In the genomic region with DNA sequence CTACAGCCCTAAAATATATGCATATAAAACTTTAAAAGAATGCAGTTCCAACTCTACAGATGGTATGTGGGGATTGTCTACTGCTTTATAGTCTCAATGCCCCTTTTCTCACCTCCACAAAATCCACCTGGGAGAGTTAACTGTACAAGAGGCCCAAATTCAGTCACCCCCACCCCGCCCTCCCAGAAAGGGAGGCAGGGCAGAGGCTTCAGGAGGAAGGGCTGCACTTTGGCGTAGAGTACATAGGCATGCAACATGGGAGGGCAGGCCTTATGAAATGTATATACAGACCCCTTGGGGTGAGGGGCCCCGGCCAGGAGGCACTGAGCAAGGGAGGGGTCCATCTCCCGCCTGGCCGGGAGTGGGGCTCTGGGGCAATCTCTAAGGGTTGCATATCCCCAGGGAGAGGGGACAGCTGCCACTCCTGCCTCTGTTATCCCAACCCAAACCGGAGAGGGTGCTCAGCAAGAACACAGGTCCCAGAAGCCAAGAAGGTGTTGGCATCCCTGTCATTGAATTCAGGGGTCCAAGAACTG, we compare ENCODE assay signal across 8 cellular contexts. TPM values are rescaled to one million over a fixed set of nuclear protein-coding genes. Genes with fewer than 3 reads are reported as not detected.
DNase-seq lines count a peak whose midpoint lies in the region; ATAC-seq, FAIRE-seq and TF ChIP-seq lines count a peak whose summit lies in the region.

No MANE protein-coding gene starts in this region.

- H3K23me2 ChIP-seq in H1 (ENCODE audit: low read depth, low read length), result no peaks in the 10 kb centered on the region

- H3K9ac ChIP-seq in DND-41 (ENCODE audit: low read depth, low read length) (peak overlapping the region; percentile 97), OCI-LY1 (ENCODE audit: low read length) (peak overlapping the region; percentile 99), H1 (replicated peaks in 1 of 4; ENCODE audit: extremely low read depth in 1 of 4, low read depth in 3 of 4, low read length in 3 of 4) (no peak overlapping the region)

- CTCF ChIA-PET in H1 (lab: Charles Lee; ENCODE audit: partially characterized antibody), result interaction anchor here (1.0 to 8.2 kb wide), 6 partner anchors 21 to 97 kb away, joined by 3 to 113 read pairs (median 4); a partner anchor contains a TSS

- H2BK20ac ChIP-seq in H1 (ENCODE audit: low read length), result no peak overlapping the region

- TF ChIP-seq POLR2A in H1 (IDR thresholded peaks at IDR 0.05; ENCODE audit: control extremely low read depth in 1 of 2, low read depth in 2 of 2, low read length in 2 of 2), result no peak

- H3K14ac ChIP-seq in H1 (ENCODE audit: insufficient read length), result no peak overlapping the region

- FAIRE-seq in H1 (lab: Jason Lieb, UNC) (no peak), frontal cortex (lab: Jason Lieb, UNC) (no peak)

- no peaks in the 10 kb centered on the region for H3K9me2 ChIP-seq in OCI-LY1 (ENCODE audit: low read depth, low read length)

- peaks cover 39% of the 10 kb centered on the region for H3K4me1 ChIP-seq in DND-41 (ENCODE audit: insufficient read depth, low read length)
- H3K4me1 ChIP-seq in OCI-LY1 (ENCODE audit: insufficient read depth, low read length, severe bottlenecking), result peaks cover 28% of the 10 kb centered on the region
- peaks cover 0 to 4% (median 3%) of the 10 kb centered on the region in 4 experiments; a peak in 6 of 7 replicates for H3K4me1 ChIP-seq in H1 (replicated peaks in 1 of 4; ENCODE audit: control insufficient read depth in 3 of 4, insufficient read depth in 4 of 4, low read length in 3 of 4)
- H3K4me1 ChIP-seq in osteoblast (ENCODE audit: insufficient read depth, low read length), result peaks cover 24% of the 10 kb centered on the region

- no peak overlapping the region for H2BK5ac ChIP-seq in H1 (ENCODE audit: low read depth, low read length)

- peaks cover 65% of the 10 kb centered on the region for H3K36me3 ChIP-seq in DND-41 (ENCODE audit: insufficient read depth, low read length)
- H3K36me3 ChIP-seq in OCI-LY1 (ENCODE audit: insufficient read depth, low read length), result peaks cover 56% of the 10 kb centered on the region
- peaks cover 22 to 50% (median 45%) of the 10 kb centered on the region in 4 experiments for H3K36me3 ChIP-seq in H1 (ENCODE audit: control insufficient read depth in 2 of 4, insufficient read depth in 4 of 4, low read length in 3 of 4)
- peaks cover 69% of the 10 kb centered on the region for H3K36me3 ChIP-seq in osteoblast (ENCODE audit: insufficient read depth, low read length)

- no peak overlapping the region for H2BK15ac ChIP-seq in H1 (ENCODE audit: low read length)

- H3K4me3 ChIP-seq in DND-41 (ENCODE audit: low read depth in 1 of 2, low read length in 2 of 2), result peak overlapping the region; percentile 86 to 89
- H3K4me3 ChIP-seq in OCI-LY1 (ENCODE audit: low read depth, low read length, poor library complexity, severe bottlenecking), result peak overlapping the region; percentile 75
- H3K4me3 ChIP-seq in H1 (ENCODE audit: extremely low read depth in 1 of 4, insufficient read depth in 2 of 4, low read depth in 3 of 4, low read length in 4 of 4), result peak overlapping the region in 2 of 4 experiments; percentile 50 to 84; a peak in 2 of 8 replicates
- no peak overlapping the region for H3K4me3 ChIP-seq in osteoblast (ENCODE audit: insufficient read depth, low read length)

- H4K5ac ChIP-seq in H1 (ENCODE audit: insufficient read length, low read depth, low read length), result no peak overlapping the region

- H3F3A ChIP-seq in OCI-LY1 (ENCODE audit: insufficient read depth, low read length), result no peaks in the 10 kb centered on the region

- H2BK12ac ChIP-seq in H1 (ENCODE audit: low read depth, low read length), result no peak overlapping the region

- DNase-seq in DND-41 (no peak), H1 (ENCODE audit: low read depth in 1 of 2, low spot score in 2 of 2) (no peak), osteoblast (ENCODE audit: insufficient read length, low spot score, missing footprints) (peak; percentile 59), frontal cortex (ENCODE audit: low spot score in 2 of 2) (no peak), NCI-H510A treated with DMSO at 0.1 percent for 48 hours (lab: John Stamatoyannopoulos, UW) (no peak), SKM-1 (lab: John Stamatoyannopoulos, UW; ENCODE audit: unreplicated experiment) (no peak)

- no peak overlapping the region for H4K8ac ChIP-seq in H1 (ENCODE audit: extremely low read depth, insufficient read depth, low read length)

- TF ChIP-seq CTCF in DND-41 (IDR thresholded peaks at IDR 0.05; ENCODE audit: borderline replicate concordance, extremely low read depth, low read length, poor library complexity, severe bottlenecking), result no peak
- no peak for TF ChIP-seq CTCF in OCI-LY1 (IDR thresholded peaks at IDR 0.05; ENCODE audit: low read length)
- no peak for TF ChIP-seq CTCF in H1 (IDR thresholded peaks at IDR 0.05; ENCODE audit: control extremely low read depth in 1 of 3, insufficient read depth in 1 of 3, low read depth in 1 of 3, low read length in 3 of 3)
- TF ChIP-seq CTCF in osteoblast (IDR thresholded peaks at IDR 0.05; ENCODE audit: extremely low read depth, low read depth, low read length), result no peak

- POLR2A ChIA-PET in H1 (lab: Charles Lee; ENCODE audit: partially characterized antibody), result interaction anchor here (1.0 to 42.8 kb wide), 5 partner anchors 4 to 52 kb away, joined by 3 to 662 read pairs (median 4); a partner anchor contains a TSS

- H3K23ac ChIP-seq in H1 (ENCODE audit: insufficient read length), result no peak overlapping the region

- peak overlapping the region; percentile 84 for H3K4me2 ChIP-seq in DND-41 (ENCODE audit: insufficient read depth, low read length)
- peak overlapping the region; percentile 71 for H3K4me2 ChIP-seq in OCI-LY1 (ENCODE audit: low read length)
- H3K4me2 ChIP-seq in H1 (ENCODE audit: insufficient read depth in 1 of 2, low read depth in 2 of 2, low read length in 2 of 2), result peak overlapping the region in 1 of 2 experiments; percentile 81; a peak in 3 of 4 replicates
- H3K4me2 ChIP-seq in osteoblast (ENCODE audit: insufficient read depth, low read length), result peak overlapping the region; percentile 98

- no peak overlapping the region for H3K4ac ChIP-seq in H1 (replicated peaks; ENCODE audit: insufficient read length, low read depth, low read length)

- H3K56ac ChIP-seq in H1 (replicated peaks; ENCODE audit: insufficient read length, low read depth, low read length), result no peak overlapping the region

- peaks cover 4% of the 10 kb centered on the region for H3K79me1 ChIP-seq in H1 (ENCODE audit: low read depth, low read length)

- TF ChIP-seq EP300 in H1 (IDR thresholded peaks at IDR 0.05; ENCODE audit: borderline replicate concordance in 1 of 2, low read depth in 2 of 2, low read length in 2 of 2), result no peak

- H3K9me3 ChIP-seq in DND-41 (ENCODE audit: insufficient read depth, low read length, severe bottlenecking) (no peaks in the 10 kb centered on the region), OCI-LY1 (ENCODE audit: low read length) (no peaks in the 10 kb centered on the region), H1 (ENCODE audit: insufficient read depth in 2 of 2, low read depth in 1 of 2, low read length in 1 of 2) (no peaks in the 10 kb centered on the region), osteoblast (ENCODE audit: low read depth, low read length) (no peaks in the 10 kb centered on the region)

- no peak overlapping the region for H2BK120ac ChIP-seq in H1 (replicated peaks; ENCODE audit: low read depth, low read length)

- H3K27ac ChIP-seq in DND-41 (ENCODE audit: low read length), result peak overlapping the region; percentile 99
- peak overlapping the region; percentile 81 for H3K27ac ChIP-seq in OCI-LY1 (ENCODE audit: low read depth, low read length, poor library complexity, severe bottlenecking)
- H3K27ac ChIP-seq in H1 (ENCODE audit: low read depth, low read length), result no peak overlapping the region
- H3K27ac ChIP-seq in osteoblast (ENCODE audit: low read depth, low read length), result no peak overlapping the region

- ATAC-seq in DND-41 (ENCODE audit: insufficient read depth, low read depth) (no peak), HG02610 (IDR thresholded peaks at IDR 0.05; ENCODE audit: unreplicated experiment) (no peak)

- H2AFZ ChIP-seq in DND-41 (ENCODE audit: low read depth, low read length), result no peak overlapping the region
- H2AFZ ChIP-seq in OCI-LY1 (ENCODE audit: low read length), result no peak overlapping the region
- H2AFZ ChIP-seq in H1 (ENCODE audit: low read length), result no peak overlapping the region
- no peak overlapping the region for H2AFZ ChIP-seq in osteoblast (ENCODE audit: low read length)

- 70% methylated on average over 6 of the region's 6 CpGs; no CpG with 5 or more reads in 1 of the 2 experiments for WGBS in H1 (ENCODE audit: extremely low coverage in 1 of 2, insufficient coverage in 1 of 2, insufficient read length in 1 of 2, insufficient replicate concordance in 2 of 2, low coverage in 1 of 2, low lambda C conversion rate in 2 of 2, missing lambda C conversion rate in 1 of 2), 2 experiments

- no peak overlapping the region for H2AK5ac ChIP-seq in H1 (ENCODE audit: low read depth, low read length)

- TF ChIP-seq RAD21 in H1 (IDR thresholded peaks at IDR 0.05 in 1 of 2, conservative IDR thresholded peaks at IDR 0.05 in 1 of 2; ENCODE audit: low read depth in 2 of 2, low read length in 2 of 2), result no peak

- no peak overlapping the region for H4K91ac ChIP-seq in H1 (replicated peaks; ENCODE audit: insufficient read length, low read length)

- H4K20me1 ChIP-seq in DND-41 (ENCODE audit: insufficient read depth, low read length) (peaks cover 22% of the 10 kb centered on the region; the same call in 1 of the 2 replicates), OCI-LY1 (ENCODE audit: insufficient read depth, low read length) (no peaks in the 10 kb centered on the region), H1 (replicated peaks in 1 of 2; ENCODE audit: control insufficient read depth in 1 of 2, insufficient read depth in 2 of 2, low read length in 2 of 2) (peaks cover 0 to 6% of the 10 kb centered on the region in 2 experiments), osteoblast (ENCODE audit: insufficient read depth, low read length) (peaks cover 26% of the 10 kb centered on the region)

- H3K79me2 ChIP-seq in DND-41 (ENCODE audit: insufficient read depth, low read length) (peaks cover 39% of the 10 kb centered on the region), OCI-LY1 (ENCODE audit: insufficient read depth, low read length) (peaks cover 5% of the 10 kb centered on the region; the same call in 1 of the 2 replicates), H1 (ENCODE audit: control insufficient read depth in 1 of 2, insufficient read depth in 2 of 2, low read length in 2 of 2) (peaks cover 0 to 24% of the 10 kb centered on the region in 2 experiments; a peak in 3 of 4 replicates), osteoblast (ENCODE audit: insufficient read depth, low read length) (peaks cover 41% of the 10 kb centered on the region)

- H3K27me3 ChIP-seq in DND-41 (ENCODE audit: insufficient read depth, low read length, poor library complexity) (no peaks in the 10 kb centered on the region), OCI-LY1 (ENCODE audit: insufficient read depth, low read length) (no peaks in the 10 kb centered on the region), H1 (replicated peaks in 1 of 4; ENCODE audit: control insufficient read depth in 3 of 4, extremely low read depth in 1 of 4, insufficient read depth in 3 of 4, low read length in 3 of 4) (no peaks in the 10 kb centered on the region), osteoblast (ENCODE audit: insufficient read depth, low read length) (no peaks in the 10 kb centered on the region)

- no peak overlapping the region for H3K18ac ChIP-seq in H1 (ENCODE audit: extremely low read depth, low read length)

RNA-seq across cellular contexts. Expression of a gene that starts 1.3 kb away (rescaled TPM):
- total RNA-seq in H1 (2021; fragmentation: NEBNext Ultra II Directional; extraction: Animal tissue kit (Norgen Biotek cat#: 25700)), result 31.6 and 32.4 TPM in 2 replicates
- polyA plus RNA-seq in H1 (2011; rRNA removed), result 31.0 and 36.3 TPM in 2 replicates
- polyA plus RNA-seq in H1 (2011; cell fraction: cytosol; rRNA removed), result 24.4 TPM
- polyA plus RNA-seq in H1 (2011; cell fraction: nucleus; rRNA removed), result 31.8 TPM
- 26.7 to 28.7 TPM (median 28.3 TPM) in 4 replicates for polyA plus RNA-seq in H1 (2012, experiment 1 of 2)
- 38.2 TPM for polyA plus RNA-seq in H1 (2012, experiment 2 of 2)
- 22.4 TPM for polyA plus RNA-seq in H1 (2013, experiment 1 of 2)
- polyA plus RNA-seq in H1 (2013, experiment 2 of 2), result 21.0 TPM
- polyA minus RNA-seq in H1 (2011; rRNA and poly(A)+ RNA removed), result 17.6 and 24.9 TPM in 2 replicates
- polyA minus RNA-seq in H1 (2011; cell fraction: cytosol; rRNA and poly(A)+ RNA removed), result 18.0 TPM
- 14.7 TPM for polyA minus RNA-seq in H1 (2011; cell fraction: nucleus; rRNA and poly(A)+ RNA removed)
- total RNA-seq in osteoblast, result 12.1 and 18.5 TPM in 2 replicates
- 9.4 TPM for total RNA-seq in frontal cortex

RNA-seq across cellular contexts. Expression of a gene that starts 7.0 kb away (rescaled TPM):
- 17.9 and 19.8 TPM in 2 replicates for total RNA-seq in H1 (2021; fragmentation: NEBNext Ultra II Directional; extraction: Animal tissue kit (Norgen Biotek cat#: 25700))
- 12.0 and 14.3 TPM in 2 replicates for polyA plus RNA-seq in H1 (2011; rRNA removed)
- polyA plus RNA-seq in H1 (2011; cell fraction: cytosol; rRNA removed), result 22.3 TPM
- polyA plus RNA-seq in H1 (2011; cell fraction: nucleus; rRNA removed), result 31.4 TPM
- 23.2 to 27.8 TPM (median 26.0 TPM) in 4 replicates for polyA plus RNA-seq in H1 (2012, experiment 1 of 2)
- 15.7 TPM for polyA plus RNA-seq in H1 (2012, experiment 2 of 2)
- 23.5 TPM for polyA plus RNA-seq in H1 (2013, experiment 1 of 2)
- 23.6 TPM for polyA plus RNA-seq in H1 (2013, experiment 2 of 2)
- polyA minus RNA-seq in H1 (2011; rRNA and poly(A)+ RNA removed), result 13.3 and 14.2 TPM in 2 replicates
- polyA minus RNA-seq in H1 (2011; cell fraction: cytosol; rRNA and poly(A)+ RNA removed), result 12.4 TPM
- 13.7 TPM for polyA minus RNA-seq in H1 (2011; cell fraction: nucleus; rRNA and poly(A)+ RNA removed)
- 90.1 and 92.8 TPM in 2 replicates for total RNA-seq in osteoblast
- total RNA-seq in frontal cortex, result 15.1 TPM

RNA-seq across cellular contexts. Expression of a gene that starts 7.7 kb away (rescaled TPM):
- 204 and 212 TPM in 2 replicates for total RNA-seq in H1 (2021; fragmentation: NEBNext Ultra II Directional; extraction: Animal tissue kit (Norgen Biotek cat#: 25700))
- 177 and 197 TPM in 2 replicates for polyA plus RNA-seq in H1 (2011; rRNA removed)
- polyA plus RNA-seq in H1 (2011; cell fraction: cytosol; rRNA removed), result 199 TPM
- polyA plus RNA-seq in H1 (2011; cell fraction: nucleus; rRNA removed), result 757 TPM
- 146 to 233 TPM (median 185 TPM) in 4 replicates for polyA plus RNA-seq in H1 (2012, experiment 1 of 2)
- 206 TPM for polyA plus RNA-seq in H1 (2012, experiment 2 of 2)
- polyA plus RNA-seq in H1 (2013, experiment 1 of 2), result 197 TPM
- 196 TPM for polyA plus RNA-seq in H1 (2013, experiment 2 of 2)
- polyA minus RNA-seq in H1 (2011; rRNA and poly(A)+ RNA removed), result 204 and 224 TPM in 2 replicates
- 101 TPM for polyA minus RNA-seq in H1 (2011; cell fraction: cytosol; rRNA and poly(A)+ RNA removed)
- 123 TPM for polyA minus RNA-seq in H1 (2011; cell fraction: nucleus; rRNA and poly(A)+ RNA removed)
- total RNA-seq in osteoblast, result 230 and 239 TPM in 2 replicates
- total RNA-seq in frontal cortex, result 6.9 TPM

RNA-seq across cellular contexts. Expression of a gene that starts 11.6 kb away (rescaled TPM):
- 284 and 294 TPM in 2 replicates for total RNA-seq in H1 (2021; fragmentation: NEBNext Ultra II Directional; extraction: Animal tissue kit (Norgen Biotek cat#: 25700))
- polyA plus RNA-seq in H1 (2011; rRNA removed), result 801 and 1,025 TPM in 2 replicates
- polyA plus RNA-seq in H1 (2011; cell fraction: cytosol; rRNA removed), result 668 TPM
- 301 TPM for polyA plus RNA-seq in H1 (2011; cell fraction: nucleus; rRNA removed)
- polyA plus RNA-seq in H1 (2012, experiment 1 of 2), result 458 to 597 TPM (median 493 TPM) in 4 replicates
- 299 TPM for polyA plus RNA-seq in H1 (2012, experiment 2 of 2)
- polyA plus RNA-seq in H1 (2013, experiment 1 of 2), result 459 TPM
- polyA plus RNA-seq in H1 (2013, experiment 2 of 2), result 480 TPM
- polyA minus RNA-seq in H1 (2011; rRNA and poly(A)+ RNA removed), result 354 and 434 TPM in 2 replicates
- polyA minus RNA-seq in H1 (2011; cell fraction: cytosol; rRNA and poly(A)+ RNA removed), result 129 TPM
- polyA minus RNA-seq in H1 (2011; cell fraction: nucleus; rRNA and poly(A)+ RNA removed), result 123 TPM
- total RNA-seq in osteoblast (23.2 and 23.3 TPM in 2 replicates), frontal cortex (12.6 TPM)

RNA-seq across cellular contexts. Expression of a gene that starts 20.3 kb away (rescaled TPM):
- 97.4 and 104 TPM in 2 replicates for total RNA-seq in H1 (2021; fragmentation: NEBNext Ultra II Directional; extraction: Animal tissue kit (Norgen Biotek cat#: 25700))
- 143 and 189 TPM in 2 replicates for polyA plus RNA-seq in H1 (2011; rRNA removed)
- 152 TPM for polyA plus RNA-seq in H1 (2011; cell fraction: cytosol; rRNA removed)
- polyA plus RNA-seq in H1 (2011; cell fraction: nucleus; rRNA removed), result 250 TPM
- polyA plus RNA-seq in H1 (2012, experiment 1 of 2), result 116 to 134 TPM (median 122 TPM) in 4 replicates
- 127 TPM for polyA plus RNA-seq in H1 (2012, experiment 2 of 2)
- polyA plus RNA-seq in H1 (2013, experiment 1 of 2), result 95.1 TPM
- 95.5 TPM for polyA plus RNA-seq in H1 (2013, experiment 2 of 2)
- 149 and 177 TPM in 2 replicates for polyA minus RNA-seq in H1 (2011; rRNA and poly(A)+ RNA removed)
- polyA minus RNA-seq in H1 (2011; cell fraction: cytosol; rRNA and poly(A)+ RNA removed), result 69.5 TPM
- polyA minus RNA-seq in H1 (2011; cell fraction: nucleus; rRNA and poly(A)+ RNA removed), result 81.1 TPM
- total RNA-seq in osteoblast (17.1 and 20.6 TPM in 2 replicates), frontal cortex (17.9 TPM)

Comparison
In these comparisons a context has a peak if more than half of its experiments do, and no peak if none do; other contexts are left out.
1. H3K27ac ChIP-seq: peak in DND-41 (single experiment) and OCI-LY1 (single experiment); none in H1 (single experiment) and osteoblast (single experiment).
2. H3K9ac ChIP-seq: peak in DND-41 (single experiment) and OCI-LY1 (single experiment); none in H1 (0 of 4).
3. RNA of a gene that starts 7.7 kb away (total RNA-seq): 230 to 239 TPM in osteoblast and 204 to 212 TPM in H1; 6.9 TPM in frontal cortex (single experiment); every median in the first group is over 10 times any median in the second.